Comparison of ENCODE assay signal across 19 cellular contexts in genomic region chr14:64363265-64363840, GRCh38. TPM values are rescaled to one million over a fixed set of nuclear protein-coding genes. Genes with fewer than 3 reads are reported as not detected.
DNase-seq lines count a peak whose midpoint lies in the region; TF ChIP-seq lines count a peak whose summit lies in the region.
"Had no signal": no experiment of that assay in that cellular context is flagged by ENCODE, and none has a peak within 500 bp of the region (broad histone marks: within the 10 kb centered on the region; RNA-seq: fewer than 3 reads in every experiment).

No MANE protein-coding gene starts in this region.

- H3K27ac ChIP-seq in RWPE1: no peak overlapping the region
- H3K27ac ChIP-seq: lower lobe of right lung, SJCRH30, thyroid gland had no signal

- H3K9me3 Mint-ChIP-seq in Calu3 (ENCODE audit: low read depth, unreplicated experiment): no peaks in the 10 kb centered on the region
- H3K9me3 Mint-ChIP-seq: activated T-helper 17 cell treated with anti-CD3 and anti-CD28 coated beads, Interleukin-2, amount 50 U/mL, for 72 hours; nephron progenitor cell had no signal

- CTCF ChIA-PET in RWPE1 (lab: Yijun Ruan, JAX) (no interaction called here), Calu3 (lab: Charles Lee) (no interaction called here)

- no peak overlapping the region for H3K4me3 Mint-ChIP-seq in Calu3 (ENCODE audit: low read depth, unreplicated experiment)
- H3K4me3 Mint-ChIP-seq: activated CD8-positive, alpha-beta T cell treated with anti-CD3 and anti-CD28 coated beads, Interleukin-2, amount 10 ng/mL, durations not matched to agents 7 days and 5 days; activated T-helper 17 cell treated with anti-CD3 and anti-CD28 coated beads, Interleukin-2, amount 50 U/mL, for 72 hours; nephron progenitor cell had no signal

- POLR2A ChIA-PET in RWPE1 (lab: Yijun Ruan, JAX; ENCODE audit: low non-redundant PET): no interaction called here

- BruUV-seq in Calu3 (replicated peaks; lab: Mats Ljungman, UMichigan): no TSS peak

- H3K27ac Mint-ChIP-seq in Calu3 (ENCODE audit: unreplicated experiment): no peak overlapping the region
- H3K27ac Mint-ChIP-seq: activated CD8-positive, alpha-beta T cell treated with anti-CD3 and anti-CD28 coated beads, Interleukin-2, amount 10 ng/mL, durations not matched to agents 7 days and 5 days; activated T-helper 17 cell treated with anti-CD3 and anti-CD28 coated beads, Interleukin-2, amount 50 U/mL, for 72 hours; nephron progenitor cell had no signal

- intact Hi-C loops in Calu3 (cut with micrococcal nuclease; ENCODE audit: unreplicated experiment): no loop called here

- TF ChIP-seq CTCF in RWPE1 (conservative IDR thresholded peaks at IDR 0.05; ENCODE audit: low read depth) (no peak), Calu3 (IDR thresholded peaks at IDR 0.05; ENCODE audit: unreplicated experiment) (no peak)

- H3K36me3 Mint-ChIP-seq in Calu3 (ENCODE audit: insufficient read depth, unreplicated experiment): no peaks in the 10 kb centered on the region

- DNase-seq in EL: peak; percentile 74
- DNase-seq in MV-4-11 (lab: John Stamatoyannopoulos, UW): peak; percentile 66
- DNase-seq in astrocyte of the hippocampus (ENCODE audit: low read depth, low spot score): peak; percentile 35
- DNase-seq in iris pigment epithelial cell (ENCODE audit: low read depth): peak; percentile 59
- DNase-seq in RWPE1 (ENCODE audit: low spot score): no peak
- DNase-seq in NCI-H345 treated with DMSO at 0.1 percent for 48 hours (lab: John Stamatoyannopoulos, UW; ENCODE audit: unreplicated experiment): no peak
- no peak for DNase-seq in activated gamma-delta T cell (lab: John Stamatoyannopoulos, UW)
- no peak for DNase-seq in Calu3
- DNase-seq: activated CD8-positive, alpha-beta T cell treated with anti-CD3 and anti-CD28 coated beads, Interleukin-2, amount 10 ng/mL, durations not matched to agents 7 days and 5 days; amygdala; dermis blood vessel endothelial cell; lower lobe of right lung; NCI-H1105 treated with DMSO at 0.1 percent for 48 hours; nephron progenitor cell; NK-92 treated with Interleukin-12 subunit alpha and Interleukin-12 subunit beta, amount 100 ng/mL, for 24 hours; right cardiac atrium; SJCRH30; thyroid gland had no signal

- no peaks in the 10 kb centered on the region for H3K27me3 Mint-ChIP-seq in Calu3 (ENCODE audit: unreplicated experiment)
- H3K27me3 Mint-ChIP-seq: activated T-helper 17 cell treated with anti-CD3 and anti-CD28 coated beads, Interleukin-2, amount 50 U/mL, for 72 hours had no signal

- H3K4me1 Mint-ChIP-seq in Calu3 (ENCODE audit: low read depth, unreplicated experiment): no peaks in the 10 kb centered on the region
- H3K4me1 Mint-ChIP-seq: activated T-helper 17 cell treated with anti-CD3 and anti-CD28 coated beads, Interleukin-2, amount 50 U/mL, for 72 hours; nephron progenitor cell had no signal

RNA-seq across cellular contexts. Expression of gene MTHFD1, which starts 24.8 kb away (rescaled TPM):
- total RNA-seq in Calu3 (2022): 155 and 164 TPM in 2 replicates

Comparison
In these comparisons a context has a peak if more than half of its experiments do, and no peak if none do; other contexts are left out.
1. DNase-seq: peak in EL (single experiment), MV-4-11 (single experiment), astrocyte of the hippocampus (single experiment) and iris pigment epithelial cell (single experiment); none in RWPE1 (single experiment), NCI-H345 treated with DMSO at 0.1 percent for 48 hours (single experiment), activated gamma-delta T cell (single experiment) and Calu3 (single experiment).